Comparison of ENCODE assay signal across 9 cellular contexts in the genomic region with DNA sequence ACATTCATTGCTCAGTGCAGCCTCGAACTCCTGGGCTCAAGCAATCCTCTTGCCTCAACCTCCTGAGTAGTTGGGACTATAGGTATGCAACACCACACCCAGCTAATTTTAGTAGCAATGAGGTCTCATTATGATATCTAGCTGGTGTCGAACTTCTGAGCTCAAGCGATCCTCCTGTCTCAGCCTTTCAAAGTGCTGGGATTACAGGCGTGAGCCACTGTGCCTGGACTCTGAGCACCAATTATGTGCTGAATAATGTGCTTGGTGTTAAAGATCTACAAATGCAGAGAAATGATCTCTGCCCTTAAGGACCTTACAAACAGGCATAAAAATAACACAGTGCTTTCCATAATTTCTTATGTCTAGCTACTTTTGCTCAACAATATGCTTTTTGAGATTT.
"Had no signal": no experiment of that assay in that cellular context is flagged by ENCODE, and none has a peak within 500 bp of the region (broad histone marks: within the 10 kb centered on the region; RNA-seq: fewer than 3 reads in every experiment).

No MANE protein-coding gene starts in this region.

- DNase-seq: H9, HFFc6, KBM-7 had no signal

- ATAC-seq: GM23338, HCT116, HepG2 had no signal

- H3K27ac ChIP-seq: HL-60 had no signal

- H3K4me3 ChIP-seq: GM23338 had no signal

- FAIRE-seq: H1, H54, HepG2 had no signal
